9 cellular contexts compared by ENCODE assay signal in genomic region chr3:178097576-178097975, GRCh38.
A peak's percentile ranks its signal among the peaks of the same experiment; 100 is the strongest.
DNase-seq lines count a peak whose midpoint lies in the region; ATAC-seq and TF ChIP-seq lines count a peak whose summit lies in the region.
"Had no signal": no experiment of that assay in that cellular context is flagged by ENCODE, and none has a peak within 500 bp of the region (broad histone marks: within the 10 kb centered on the region; RNA-seq: fewer than 3 reads in every experiment).

No MANE protein-coding gene starts in this region.

- 57 to 78% methylated on average over 1 of the region's 1 CpG for WGBS in heart right ventricle, 2 donors
- WGBS in prostate gland: 61% methylated on average over 1 of the region's 1 CpG

- ATAC-seq in GM23338: no peak
- peak in 6 of 8 donors; percentile 49 to 95 (median 76) for ATAC-seq in heart right ventricle
- ATAC-seq in gastrocnemius medialis: peak; percentile 92 to 96
- ATAC-seq in foreskin keratinocyte: no peak

- DNase-seq in GM23338 (ENCODE audit: low spot score): no peak
- DNase-seq in amniotic epithelial cell (ENCODE audit: low read depth): peak; percentile 99
- no peak for DNase-seq in heart right ventricle
- DNase-seq in gastrocnemius medialis: peak; percentile 24 to 45
- DNase-seq in prostate gland (ENCODE audit: low spot score): no peak
- DNase-seq in NCI-H1436 treated with DMSO at 0.1 percent for 48 hours (lab: John Stamatoyannopoulos, UW): no peak
- DNase-seq in foreskin keratinocyte: no peak
- DNase-seq: NK-92 treated with Interleukin-12 subunit alpha and Interleukin-12 subunit beta, amount 100 ng/mL, for 24 hours; stimulated activated naive CD4-positive, alpha-beta T cell treated with Interleukin-2 at 50 U/mL for 16 hours had no signal

- peaks cover 7% of the 10 kb centered on the region for H3K27me3 Mint-ChIP-seq in GM23338 (ENCODE audit: insufficient read depth, low read depth, poor library complexity)

- H3K36me3 ChIP-seq in GM23338 (ENCODE audit: insufficient read depth) (no peaks in the 10 kb centered on the region), heart right ventricle (no peaks in the 10 kb centered on the region), gastrocnemius medialis (no peaks in the 10 kb centered on the region), prostate gland (no peaks in the 10 kb centered on the region)

- H3K4me3 ChIP-seq in GM23338: no peak overlapping the region
- H3K4me3 ChIP-seq in heart right ventricle: no peak overlapping the region
- H3K4me3 ChIP-seq in gastrocnemius medialis: no peak overlapping the region
- no peak overlapping the region for H3K4me3 ChIP-seq in prostate gland

- peaks cover 11% of the 10 kb centered on the region for H3K9me3 Mint-ChIP-seq in GM23338

- H3F3A ChIP-seq in GM23338 (replicated peaks; ENCODE audit: low read depth): no peaks in the 10 kb centered on the region

- in situ Hi-C loops in gastrocnemius medialis (cut with MboI; ENCODE audit: low sequenced_read_pairs in 4 of 4): no loop called here

- H2AFZ ChIP-seq in GM23338: peak overlapping the region; percentile 43; the same call in 1 of the 2 replicates

- H3K79me2 ChIP-seq in GM23338 (replicated peaks; ENCODE audit: insufficient read depth): no peaks in the 10 kb centered on the region

- no peaks in the 10 kb centered on the region for H4K20me1 ChIP-seq in GM23338 (replicated peaks; ENCODE audit: insufficient read depth)

- H3K9me2 ChIP-seq in GM23338 (ENCODE audit: insufficient read depth): no peaks in the 10 kb centered on the region

- peaks cover 26% of the 10 kb centered on the region for H3K4me1 Mint-ChIP-seq in GM23338

- no peak overlapping the region for H3K27ac ChIP-seq in GM23338 (ENCODE audit: low read depth)
- H3K27ac ChIP-seq in heart right ventricle: peak overlapping the region in 2 of 10 donors; percentile 11 to 38
- H3K27ac ChIP-seq in gastrocnemius medialis: no peak overlapping the region
- H3K27ac ChIP-seq in prostate gland: no peak overlapping the region
- no peak overlapping the region for H3K27ac ChIP-seq in foreskin keratinocyte

- H3K27me3 ChIP-seq in GM23338 (ENCODE audit: insufficient read depth): no peaks in the 10 kb centered on the region
- H3K27me3 ChIP-seq in heart right ventricle: no peaks in the 10 kb centered on the region
- no peaks in the 10 kb centered on the region for H3K27me3 ChIP-seq in gastrocnemius medialis
- no peaks in the 10 kb centered on the region for H3K27me3 ChIP-seq in prostate gland (replicated peaks; ENCODE audit: insufficient read depth)
- H3K27me3 ChIP-seq in foreskin keratinocyte: no peaks in the 10 kb centered on the region

- H3K4me1 ChIP-seq in GM23338 (ENCODE audit: insufficient read depth) (peaks cover 23% of the 10 kb centered on the region), heart right ventricle (peaks cover 0 to 6% (median 0%) of the 10 kb centered on the region in 9 donors), gastrocnemius medialis (no peaks in the 10 kb centered on the region), prostate gland (replicated peaks) (no peaks in the 10 kb centered on the region), foreskin keratinocyte (no peaks in the 10 kb centered on the region)

- TF ChIP-seq POLR2A in gastrocnemius medialis (IDR thresholded peaks at IDR 0.05) (no peak), prostate gland (IDR thresholded peaks at IDR 0.05) (no peak)

- H3K9me3 ChIP-seq in heart right ventricle (peaks cover 0 to 24% (median 0%) of the 10 kb centered on the region in 11 donors), gastrocnemius medialis (no peaks in the 10 kb centered on the region), prostate gland (no peaks in the 10 kb centered on the region)

- no peak overlapping the region for H3K4me2 ChIP-seq in GM23338

- H3K36me3 Mint-ChIP-seq in GM23338 (ENCODE audit: low read depth): peaks cover 4% of the 10 kb centered on the region; the same call in 1 of the 3 replicates

- no peak overlapping the region for H3K27ac Mint-ChIP-seq in GM23338

- TF ChIP-seq CTCF in GM23338 (conservative IDR thresholded peaks at IDR 0.05; ENCODE audit: low read depth in 2 of 2) (no peak), heart right ventricle (IDR thresholded peaks at IDR 0.05) (no peak), gastrocnemius medialis (IDR thresholded peaks at IDR 0.05 in 4 of 5, conservative IDR thresholded peaks at IDR 0.05 in 1 of 5) (no peak), prostate gland (IDR thresholded peaks at IDR 0.05) (no peak), foreskin keratinocyte (conservative IDR thresholded peaks at IDR 0.05) (no peak)

- no peak overlapping the region for H3K4me3 Mint-ChIP-seq in GM23338

- intact Hi-C loops in heart right ventricle (cut with DNase I) (no loop called here), gastrocnemius medialis (cut with DNase I; ENCODE audit: low total_unique reads) (no loop called here), prostate gland (cut with DNase I) (no loop called here)

TF ChIP-seq in GM23338, 12 proteins besides CTCF, POLR2A, EP300 and RAD21:
- TF ChIP-seq ZNF114 (CRISPR knock-in tag; IDR thresholded peaks at IDR 0.05) (no peak), EZH2phosphoT487 (IDR thresholded peaks at IDR 0.05; ENCODE audit: unreplicated experiment) (no peak), POLR2AphosphoS5 (IDR thresholded peaks at IDR 0.05; ENCODE audit: low read depth) (no peak), CREB1 (CRISPR knock-in tag; IDR thresholded peaks at IDR 0.05; ENCODE audit: low read depth) (no peak), ETS1 (IDR thresholded peaks at IDR 0.05) (no peak), REST (IDR thresholded peaks at IDR 0.05; ENCODE audit: unreplicated experiment) (no peak), ZNF331 (CRISPR knock-in tag; IDR thresholded peaks at IDR 0.05; ENCODE audit: low read depth) (no peak), EZH2 (IDR thresholded peaks at IDR 0.05; ENCODE audit: low read depth, unreplicated experiment) (no peak), STAT1 (IDR thresholded peaks at IDR 0.05; ENCODE audit: unreplicated experiment) (no peak), JUNB (IDR thresholded peaks at IDR 0.05; ENCODE audit: unreplicated experiment) (no peak)
TF ChIP-seq in GM23338: peak in this region for 0.

Comparison
In these comparisons a context has a peak if more than half of its experiments do, and no peak if none do; other contexts are left out.
1. ATAC-seq: peak in heart right ventricle (6 of 8) and gastrocnemius medialis (2 of 2); none in GM23338 (single experiment) and foreskin keratinocyte (single experiment).
2. DNase-seq: peak in amniotic epithelial cell (single experiment) and gastrocnemius medialis (2 of 2); none in GM23338 (single experiment), heart right ventricle (0 of 2), prostate gland (single experiment), NCI-H1436 treated with DMSO at 0.1 percent for 48 hours (single experiment) and foreskin keratinocyte (0 of 2).